Comparison of ENCODE assay signal across 11 cellular contexts in genomic region chr9:87119328-87119881, GRCh38.
A peak's percentile ranks its signal among the peaks of the same experiment; 100 is the strongest.
DNase-seq lines count a peak whose midpoint lies in the region; ATAC-seq, FAIRE-seq and TF ChIP-seq lines count a peak whose summit lies in the region.
"Had no signal": no experiment of that assay in that cellular context is flagged by ENCODE, and none has a peak within 500 bp of the region (broad histone marks: within the 10 kb centered on the region; RNA-seq: fewer than 3 reads in every experiment).

No MANE protein-coding gene starts in this region.

- no peaks in the 10 kb centered on the region for H3K9me2 ChIP-seq in GM23338 (ENCODE audit: insufficient read depth)

- no peak overlapping the region for H3K4me2 ChIP-seq in GM23338

- DNase-seq in AG08396 (ENCODE audit: low spot score) (peak; percentile 29), NCI-H2171 treated with DMSO at 0.1 percent for 48 hours (lab: John Stamatoyannopoulos, UW) (peak; percentile 70), fibroblast of gingiva (ENCODE audit: low read depth) (peak; percentile 93), non-pigmented ciliary epithelial cell (ENCODE audit: low read depth) (peak; percentile 49), GM23338 (ENCODE audit: low spot score) (no peak), NCI-H2081 treated with DMSO at 0.1 percent for 48 hours (lab: John Stamatoyannopoulos, UW) (no peak), islet precursor cell (no peak), H54 (ENCODE audit: insufficient read length, low spot score) (no peak)
- DNase-seq: activated naive CD8-positive, alpha-beta T cell treated with anti-CD3 and anti-CD28 coated beads, Interleukin-2, amount 50 U/mL, for 24 hours; Caco-2 had no signal

- no peak for TF ChIP-seq POLR2A in H54 (IDR thresholded peaks at IDR 0.05; ENCODE audit: low read depth, low read length)

- H3K27me3 ChIP-seq in GM23338 (ENCODE audit: insufficient read depth) = no peaks in the 10 kb centered on the region

- H3F3A ChIP-seq in GM23338 (replicated peaks; ENCODE audit: low read depth) = no peaks in the 10 kb centered on the region

- no peaks in the 10 kb centered on the region for H3K4me1 Mint-ChIP-seq in GM23338

- H3K4me3 ChIP-seq in GM23338 = no peak overlapping the region

- H4K20me1 ChIP-seq in GM23338 (replicated peaks; ENCODE audit: insufficient read depth) = no peaks in the 10 kb centered on the region

- FAIRE-seq in H54 (lab: Jason Lieb, UNC) = no peak
- FAIRE-seq: urothelium cell line had no signal

- no peaks in the 10 kb centered on the region for H3K36me3 ChIP-seq in GM23338 (ENCODE audit: insufficient read depth)

- no peaks in the 10 kb centered on the region for H3K79me2 ChIP-seq in GM23338 (replicated peaks; ENCODE audit: insufficient read depth)

- no peaks in the 10 kb centered on the region for H3K36me3 Mint-ChIP-seq in GM23338 (ENCODE audit: low read depth)

- no peak for TF ChIP-seq CTCF in GM23338 (conservative IDR thresholded peaks at IDR 0.05; ENCODE audit: low read depth in 2 of 2)

- H2AFZ ChIP-seq in GM23338 = no peak overlapping the region

- H3K4me1 ChIP-seq in GM23338 (ENCODE audit: insufficient read depth) = no peaks in the 10 kb centered on the region
- H3K4me1 ChIP-seq: Caco-2 had no signal

- H3K27ac ChIP-seq in GM23338 (ENCODE audit: low read depth) = no peak overlapping the region

- no peak for ATAC-seq in GM23338
- ATAC-seq: activated naive CD8-positive, alpha-beta T cell treated with anti-CD3 and anti-CD28 coated beads, Interleukin-2, amount 50 U/mL, for 24 hours had no signal

- no peak overlapping the region for H3K27ac Mint-ChIP-seq in GM23338
- H3K27ac Mint-ChIP-seq: activated naive CD8-positive, alpha-beta T cell treated with anti-CD3 and anti-CD28 coated beads, Interleukin-2, amount 50 U/mL, for 24 hours had no signal

- H3K27me3 Mint-ChIP-seq in GM23338 (ENCODE audit: insufficient read depth, low read depth, poor library complexity) = no peaks in the 10 kb centered on the region

- no peak overlapping the region for H3K4me3 Mint-ChIP-seq in GM23338
- H3K4me3 Mint-ChIP-seq: activated naive CD8-positive, alpha-beta T cell treated with anti-CD3 and anti-CD28 coated beads, Interleukin-2, amount 50 U/mL, for 24 hours had no signal

- no peaks in the 10 kb centered on the region; the same call in 2 of the 3 replicates for H3K9me3 Mint-ChIP-seq in GM23338
- H3K9me3 Mint-ChIP-seq: activated naive CD8-positive, alpha-beta T cell treated with anti-CD3 and anti-CD28 coated beads, Interleukin-2, amount 50 U/mL, for 24 hours had no signal

TF ChIP-seq in GM23338, 12 proteins besides CTCF, POLR2A, EP300 and RAD21 (continues in another document):
- TF ChIP-seq ZNF114 (CRISPR knock-in tag; IDR thresholded peaks at IDR 0.05) = no peak
- TF ChIP-seq EZH2phosphoT487 (IDR thresholded peaks at IDR 0.05; ENCODE audit: unreplicated experiment) = no peak
- TF ChIP-seq EZH2 (IDR thresholded peaks at IDR 0.05; ENCODE audit: low read depth, unreplicated experiment) = no peak
- TF ChIP-seq, protein P1, sequence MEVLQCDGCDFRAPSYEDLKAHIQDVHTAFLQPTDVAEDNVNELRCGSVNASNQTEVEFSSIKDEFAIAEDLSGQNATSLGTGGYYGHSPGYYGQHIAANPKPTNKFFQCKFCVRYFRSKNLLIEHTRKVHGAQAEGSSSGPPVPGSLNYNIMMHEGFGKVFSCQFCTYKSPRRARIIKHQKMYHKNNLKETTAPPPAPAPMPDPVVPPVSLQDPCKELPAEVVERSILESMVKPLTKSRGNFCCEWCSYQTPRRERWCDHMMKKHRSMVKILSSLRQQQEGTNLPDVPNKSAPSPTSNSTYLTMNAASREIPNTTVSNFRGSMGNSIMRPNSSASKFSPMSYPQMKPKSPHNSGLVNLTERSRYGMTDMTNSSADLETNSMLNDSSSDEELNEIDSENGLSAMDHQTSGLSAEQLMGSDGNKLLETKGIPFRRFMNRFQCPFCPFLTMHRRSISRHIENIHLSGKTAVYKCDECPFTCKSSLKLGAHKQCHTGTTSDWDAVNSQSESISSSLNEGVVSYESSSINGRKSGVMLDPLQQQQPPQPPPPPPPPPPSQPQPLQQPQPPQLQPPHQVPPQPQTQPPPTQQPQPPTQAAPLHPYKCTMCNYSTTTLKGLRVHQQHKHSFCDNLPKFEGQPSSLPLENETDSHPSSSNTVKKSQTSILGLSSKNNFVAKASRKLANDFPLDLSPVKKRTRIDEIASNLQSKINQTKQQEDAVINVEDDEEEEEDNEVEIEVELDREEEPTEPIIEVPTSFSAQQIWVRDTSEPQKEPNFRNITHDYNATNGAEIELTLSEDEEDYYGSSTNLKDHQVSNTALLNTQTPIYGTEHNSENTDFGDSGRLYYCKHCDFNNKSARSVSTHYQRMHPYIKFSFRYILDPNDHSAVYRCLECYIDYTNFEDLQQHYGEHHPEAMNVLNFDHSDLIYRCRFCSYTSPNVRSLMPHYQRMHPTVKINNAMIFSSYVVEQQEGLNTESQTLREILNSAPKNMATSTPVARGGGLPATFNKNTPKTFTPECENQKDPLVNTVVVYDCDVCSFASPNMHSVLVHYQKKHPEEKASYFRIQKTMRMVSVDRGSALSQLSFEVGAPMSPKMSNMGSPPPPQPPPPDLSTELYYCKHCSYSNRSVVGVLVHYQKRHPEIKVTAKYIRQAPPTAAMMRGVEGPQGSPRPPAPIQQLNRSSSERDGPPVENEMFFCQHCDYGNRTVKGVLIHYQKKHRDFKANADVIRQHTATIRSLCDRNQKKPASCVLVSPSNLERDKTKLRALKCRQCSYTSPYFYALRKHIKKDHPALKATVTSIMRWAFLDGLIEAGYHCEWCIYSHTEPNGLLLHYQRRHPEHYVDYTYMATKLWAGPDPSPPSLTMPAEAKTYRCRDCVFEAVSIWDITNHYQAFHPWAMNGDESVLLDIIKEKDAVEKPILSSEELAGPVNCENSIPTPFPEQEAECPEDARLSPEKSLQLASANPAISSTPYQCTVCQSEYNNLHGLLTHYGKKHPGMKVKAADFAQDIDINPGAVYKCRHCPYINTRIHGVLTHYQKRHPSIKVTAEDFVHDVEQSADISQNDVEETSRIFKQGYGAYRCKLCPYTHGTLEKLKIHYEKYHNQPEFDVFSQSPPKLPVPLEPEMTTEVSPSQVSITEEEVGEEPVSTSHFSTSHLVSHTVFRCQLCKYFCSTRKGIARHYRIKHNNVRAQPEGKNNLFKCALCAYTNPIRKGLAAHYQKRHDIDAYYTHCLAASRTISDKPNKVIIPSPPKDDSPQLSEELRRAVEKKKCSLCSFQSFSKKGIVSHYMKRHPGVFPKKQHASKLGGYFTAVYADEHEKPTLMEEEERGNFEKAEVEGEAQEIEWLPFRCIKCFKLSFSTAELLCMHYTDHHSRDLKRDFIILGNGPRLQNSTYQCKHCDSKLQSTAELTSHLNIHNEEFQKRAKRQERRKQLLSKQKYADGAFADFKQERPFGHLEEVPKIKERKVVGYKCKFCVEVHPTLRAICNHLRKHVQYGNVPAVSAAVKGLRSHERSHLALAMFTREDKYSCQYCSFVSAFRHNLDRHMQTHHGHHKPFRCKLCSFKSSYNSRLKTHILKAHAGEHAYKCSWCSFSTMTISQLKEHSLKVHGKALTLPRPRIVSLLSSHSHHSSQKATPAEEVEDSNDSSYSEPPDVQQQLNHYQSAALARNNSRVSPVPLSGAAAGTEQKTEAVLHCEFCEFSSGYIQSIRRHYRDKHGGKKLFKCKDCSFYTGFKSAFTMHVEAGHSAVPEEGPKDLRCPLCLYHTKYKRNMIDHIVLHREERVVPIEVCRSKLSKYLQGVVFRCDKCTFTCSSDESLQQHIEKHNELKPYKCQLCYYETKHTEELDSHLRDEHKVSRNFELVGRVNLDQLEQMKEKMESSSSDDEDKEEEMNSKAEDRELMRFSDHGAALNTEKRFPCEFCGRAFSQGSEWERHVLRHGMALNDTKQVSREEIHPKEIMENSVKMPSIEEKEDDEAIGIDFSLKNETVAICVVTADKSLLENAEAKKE (CRISPR knock-in tag; IDR thresholded peaks at IDR 0.05) = no peak
- TF ChIP-seq ZNF331 (CRISPR knock-in tag; IDR thresholded peaks at IDR 0.05; ENCODE audit: low read depth) = no peak
- TF ChIP-seq CREB1 (CRISPR knock-in tag; IDR thresholded peaks at IDR 0.05; ENCODE audit: low read depth) = no peak
- TF ChIP-seq POLR2AphosphoS5 (IDR thresholded peaks at IDR 0.05; ENCODE audit: low read depth) = no peak
- TF ChIP-seq, protein P2, sequence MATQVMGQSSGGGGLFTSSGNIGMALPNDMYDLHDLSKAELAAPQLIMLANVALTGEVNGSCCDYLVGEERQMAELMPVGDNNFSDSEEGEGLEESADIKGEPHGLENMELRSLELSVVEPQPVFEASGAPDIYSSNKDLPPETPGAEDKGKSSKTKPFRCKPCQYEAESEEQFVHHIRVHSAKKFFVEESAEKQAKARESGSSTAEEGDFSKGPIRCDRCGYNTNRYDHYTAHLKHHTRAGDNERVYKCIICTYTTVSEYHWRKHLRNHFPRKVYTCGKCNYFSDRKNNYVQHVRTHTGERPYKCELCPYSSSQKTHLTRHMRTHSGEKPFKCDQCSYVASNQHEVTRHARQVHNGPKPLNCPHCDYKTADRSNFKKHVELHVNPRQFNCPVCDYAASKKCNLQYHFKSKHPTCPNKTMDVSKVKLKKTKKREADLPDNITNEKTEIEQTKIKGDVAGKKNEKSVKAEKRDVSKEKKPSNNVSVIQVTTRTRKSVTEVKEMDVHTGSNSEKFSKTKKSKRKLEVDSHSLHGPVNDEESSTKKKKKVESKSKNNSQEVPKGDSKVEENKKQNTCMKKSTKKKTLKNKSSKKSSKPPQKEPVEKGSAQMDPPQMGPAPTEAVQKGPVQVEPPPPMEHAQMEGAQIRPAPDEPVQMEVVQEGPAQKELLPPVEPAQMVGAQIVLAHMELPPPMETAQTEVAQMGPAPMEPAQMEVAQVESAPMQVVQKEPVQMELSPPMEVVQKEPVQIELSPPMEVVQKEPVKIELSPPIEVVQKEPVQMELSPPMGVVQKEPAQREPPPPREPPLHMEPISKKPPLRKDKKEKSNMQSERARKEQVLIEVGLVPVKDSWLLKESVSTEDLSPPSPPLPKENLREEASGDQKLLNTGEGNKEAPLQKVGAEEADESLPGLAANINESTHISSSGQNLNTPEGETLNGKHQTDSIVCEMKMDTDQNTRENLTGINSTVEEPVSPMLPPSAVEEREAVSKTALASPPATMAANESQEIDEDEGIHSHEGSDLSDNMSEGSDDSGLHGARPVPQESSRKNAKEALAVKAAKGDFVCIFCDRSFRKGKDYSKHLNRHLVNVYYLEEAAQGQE (IDR thresholded peaks at IDR 0.05; ENCODE audit: unreplicated experiment) = no peak
- TF ChIP-seq JUNB (IDR thresholded peaks at IDR 0.05; ENCODE audit: unreplicated experiment) = no peak
- TF ChIP-seq NANOG (IDR thresholded peaks at IDR 0.05; ENCODE audit: borderline replicate concordance) = no peak

Comparison
In these comparisons a context has a peak if more than half of its experiments do, and no peak if none do; other contexts are left out.
1. DNase-seq: peak in AG08396 (single experiment), NCI-H2171 treated with DMSO at 0.1 percent for 48 hours (single experiment), fibroblast of gingiva (single experiment) and non-pigmented ciliary epithelial cell (single experiment); none in GM23338 (single experiment), NCI-H2081 treated with DMSO at 0.1 percent for 48 hours (single experiment), islet precursor cell (single experiment) and H54 (single experiment).